Comparison of ENCODE assay signal across 23 cellular contexts in genomic region chr5:165627548-165628170, GRCh38.
"Had no signal": no experiment of that assay in that cellular context is flagged by ENCODE, and none has a peak within 500 bp of the region (broad histone marks: within the 10 kb centered on the region; RNA-seq: fewer than 3 reads in every experiment).

No MANE protein-coding gene starts in this region.

- H3K4me3 ChIP-seq: esophagus squamous epithelium, left lung, lower lobe of right lung, sigmoid colon, thyroid gland, upper lobe of right lung had no signal

- H3K27ac ChIP-seq: epithelial cell of prostate, esophagus squamous epithelium, left lung, lower lobe of right lung, sigmoid colon, thyroid gland, upper lobe of right lung had no signal

- H3K36me3 ChIP-seq: esophagus squamous epithelium, left lung, lower lobe of right lung, sigmoid colon, thyroid gland, upper lobe of right lung had no signal

- H3K4me1 ChIP-seq: esophagus squamous epithelium, left lung, lower lobe of right lung, sigmoid colon, thyroid gland, upper lobe of right lung had no signal

- H3K27me3 ChIP-seq: esophagus squamous epithelium, left lung, sigmoid colon, thyroid gland, upper lobe of right lung had no signal

- H3K9me3 ChIP-seq: esophagus squamous epithelium, left lung, lower lobe of right lung, sigmoid colon, thyroid gland, upper lobe of right lung had no signal

- ATAC-seq: activated naive CD8-positive, alpha-beta T cell treated with anti-CD3 and anti-CD28 coated beads, Interleukin-2, amount 50 U/mL, for 24 hours; left lung; lower lobe of right lung; stimulated activated memory B cell treated with anti-CD40 and anti-IgM and Interleukin-4, amounts not matched to agents 10 μg/mL and 1 μg/mL and 100 μg/mL, for 72 hours; stimulated activated naive CD8-positive, alpha-beta T cell treated with anti-CD3 and anti-CD28 coated beads, Interleukin-15, amount 100 ng/mL, for 72 hours; upper lobe of right lung had no signal

- DNase-seq: activated CD4-positive, alpha-beta T cell treated with anti-CD3 and anti-CD28 coated beads for 48 hours; activated CD4-positive, alpha-beta T cell treated with anti-CD3 and anti-CD28 coated beads, Interleukin-2, amount 50 U/mL, for 48 hours; activated CD8-positive, alpha-beta memory T cell treated with anti-CD3 and anti-CD28 coated beads, Interleukin-2, amount 50 U/mL, for 4 hours; activated gamma-delta T cell; activated naive CD8-positive, alpha-beta T cell treated with anti-CD3 and anti-CD28 coated beads, Interleukin-2, amount 50 U/mL, for 24 hours; activated T-cell treated with anti-CD3 and anti-CD28 coated beads, Interleukin-2, amount 50 U/mL, for 24 hours; amygdala; effector CD8-positive, alpha-beta T cell; esophagus squamous epithelium; left lung; lower lobe of right lung; sigmoid colon; small intestine; stimulated activated CD4-positive, alpha-beta T cell treated with anti-CD3 and anti-CD28 coated beads, Interleukin-1b, Interleukin-23, amount 100 ng/mL, for 48 hours; stimulated activated CD4-positive, alpha-beta T cell treated with anti-CD3 and anti-CD28 coated beads, Interleukin-4, amount 100 ng/mL, for 4 hours; stimulated activated CD8-positive, alpha-beta memory T cell treated with anti-CD3 and anti-CD28 coated beads, Interleukin-4, amount 100 ng/mL, for 48 hours; stimulated activated naive CD8-positive, alpha-beta T cell treated with anti-CD3 and anti-CD28 coated beads, Interleukin-15, amount 100 ng/mL, for 72 hours; substantia nigra; T-helper 1 cell; thyroid gland; upper lobe of right lung had no signal
